ENCODE assay signal across 8 cellular contexts in genomic region chr1:185314416-185314815, GRCh38. TPM values are rescaled to one million over a fixed set of nuclear protein-coding genes. Genes with fewer than 3 reads are reported as not detected.
A peak's percentile ranks its signal among the peaks of the same experiment; 100 is the strongest.
DNase-seq lines count a peak whose midpoint lies in the region; TF ChIP-seq lines count a peak whose summit lies in the region.

No MANE protein-coding gene starts in this region.

- H4K20me1 ChIP-seq in neural cell (ENCODE audit: insufficient read depth) = peaks cover 21% of the 10 kb centered on the region

- no peak for TF ChIP-seq CTCF in dorsolateral prefrontal cortex (IDR thresholded peaks at IDR 0.05 in 54 of 56, conservative IDR thresholded peaks at IDR 0.05 in 2 of 56; ENCODE audit: low read depth in 1 of 56, partially characterized antibody in 56 of 56)
- TF ChIP-seq CTCF in neural cell (IDR thresholded peaks at IDR 0.05; ENCODE audit: poor library complexity, severe bottlenecking) = no peak

- H3K9me2 ChIP-seq in neural cell (ENCODE audit: insufficient read depth, low read length) = no peaks in the 10 kb centered on the region

- H3K79me2 ChIP-seq in neural cell (replicated peaks; ENCODE audit: insufficient read depth, low read length) = peaks cover 65% of the 10 kb centered on the region

- intact Hi-C loops in dorsolateral prefrontal cortex (cut with DNase I) = loop anchor here (10.0 kb wide), 2 partner anchors 270 to 360 kb away; partner anchors contain the start of gene RNF2 (in 1 of the 2)

- peak overlapping the region in 54 of 59 donors; percentile 0 to 98 (median 91) for H3K4me3 ChIP-seq in dorsolateral prefrontal cortex
- peak overlapping the region; percentile 75 for H3K4me3 ChIP-seq in neural cell (ENCODE audit: low read length)

- H3K4me2 ChIP-seq in neural cell (ENCODE audit: low read length) = peak overlapping the region; percentile 93

- no peaks in the 10 kb centered on the region for H3F3A ChIP-seq in neural cell (ENCODE audit: insufficient read depth, low read length, poor library complexity, severe bottlenecking)

- H3K36me3 ChIP-seq in neural cell (ENCODE audit: insufficient read depth, low read length) = no peaks in the 10 kb centered on the region

- no peak for TF ChIP-seq RAD21 in neural cell (conservative IDR thresholded peaks at IDR 0.05)

- H3K9ac ChIP-seq in neural cell (ENCODE audit: low read length) = peak overlapping the region; percentile 22

- H3K9me3 ChIP-seq in neural cell (ENCODE audit: low read length) = no peaks in the 10 kb centered on the region

- DNase-seq in Daoy (ENCODE audit: low read depth) (peak; percentile 11), NCI-H69 (lab: John Stamatoyannopoulos, UW) (peak; percentile 31), dorsolateral prefrontal cortex (no peak), NOMO-1 treated with dmso at 0.1 percent for 144 hours (lab: John Stamatoyannopoulos, UW; ENCODE audit: unreplicated experiment) (no peak), NCI-H187 treated with DMSO at 0.1 percent for 48 hours (lab: John Stamatoyannopoulos, UW) (no peak)
- no peak for DNase-seq in stimulated activated CD4-positive, alpha-beta T cell treated with anti-CD3 and anti-CD28 coated beads, Interleukin-4, amount 100 ng/mL, for 1 hour
- DNase-seq in stimulated activated CD4-positive, alpha-beta T cell treated with anti-CD3 and anti-CD28 coated beads, Interleukin-15, amount 100 ng/mL, for 24 hours = no peak

- H2AFZ ChIP-seq in neural cell (ENCODE audit: low read depth, low read length) = no peak overlapping the region

- H3K27me3 ChIP-seq in dorsolateral prefrontal cortex (no peaks in the 10 kb centered on the region), neural cell (ENCODE audit: insufficient read depth, low read depth, low read length) (no peaks in the 10 kb centered on the region)

- H3K27ac ChIP-seq in dorsolateral prefrontal cortex (peak overlapping the region in 8 of 59 donors; percentile 1 to 97 (median 14)), neural cell (ENCODE audit: low read length) (no peak overlapping the region)

- TF ChIP-seq EP300 in neural cell (conservative IDR thresholded peaks at IDR 0.05; ENCODE audit: poor library complexity, severe bottlenecking) = no peak

TF ChIP-seq in neural cell, 6 proteins besides CTCF, POLR2A, EP300 and RAD21:
- TF ChIP-seq REST (IDR thresholded peaks at IDR 0.05; ENCODE audit: borderline replicate concordance) (no peak), MXI1 (conservative IDR thresholded peaks at IDR 0.05; ENCODE audit: poor library complexity, severe bottlenecking) (peak; percentile 50), TAF1 (IDR thresholded peaks at IDR 0.05; ENCODE audit: low read depth) (no peak)

RNA-seq across cellular contexts. Expression of gene IVNS1ABP, which starts 2.6 kb away (rescaled TPM):
- 70.2 and 81.0 TPM in 2 replicates for total RNA-seq in Daoy (2014; rRNA removed; shearing (Covaris generic))
- 100 to 1,000 TPM in 3 of 120 experiments, 10 to 100 TPM in 117; 36.8 to 146 (median 59.7) TPM for total RNA-seq in dorsolateral prefrontal cortex
- polyA plus RNA-seq in neural cell = 191 and 208 TPM in 2 replicates
- polyA minus RNA-seq in neural cell = 237 TPM in 2 replicates

Comparison
In these comparisons a context has a peak if more than half of its experiments do, and no peak if none do; other contexts are left out.
1. DNase-seq: peak in Daoy (single experiment) and NCI-H69 (single experiment); none in dorsolateral prefrontal cortex (0 of 10), NOMO-1 treated with dmso at 0.1 percent for 144 hours (single experiment), stimulated activated CD4-positive, alpha-beta T cell treated with anti-CD3 and anti-CD28 coated beads, Interleukin-4, amount 100 ng/mL, for 1 hour (single experiment), stimulated activated CD4-positive, alpha-beta T cell treated with anti-CD3 and anti-CD28 coated beads, Interleukin-15, amount 100 ng/mL, for 24 hours (single experiment) and NCI-H187 treated with DMSO at 0.1 percent for 48 hours (single experiment).